In genomic region chr1:155934097-155934932, GRCh38 we compare ENCODE assay signal across 8 cellular contexts. TPM values are rescaled to one million over a fixed set of nuclear protein-coding genes. Genes with fewer than 3 reads are reported as not detected.
DNase-seq lines count a peak whose midpoint lies in the region; ATAC-seq, FAIRE-seq and TF ChIP-seq lines count a peak whose summit lies in the region.

Gene KHDC4, minus strand, starts transcription at chr1:155934413. Its CDS starts 40 bp downstream, at chr1:155934373.

- no peaks in the 10 kb centered on the region for H3K9me3 Mint-ChIP-seq in Calu3 (ENCODE audit: low read depth, unreplicated experiment)
- no peaks in the 10 kb centered on the region for H3K9me3 Mint-ChIP-seq in activated CD8-positive, alpha-beta memory T cell treated with anti-CD3 and anti-CD28 coated beads, Interleukin-2, amount 10 ng/mL, durations not matched to agents 7 days and 5 days (ENCODE audit: low read depth)

- BruUV-seq in Calu3 (replicated peaks; lab: Mats Ljungman, UMichigan) = no TSS peak

- peak within 1 kb of the TSS; percentile 100 for H3K9ac ChIP-seq in NT2/D1 (ENCODE audit: insufficient read length, low read depth)

- H3K36me3 Mint-ChIP-seq in Calu3 (ENCODE audit: insufficient read depth, unreplicated experiment) = no peaks in the 10 kb centered on the region
- peaks cover 28% of the 10 kb centered on the region for H3K36me3 Mint-ChIP-seq in activated CD8-positive, alpha-beta memory T cell treated with anti-CD3 and anti-CD28 coated beads, Interleukin-2, amount 10 ng/mL, durations not matched to agents 7 days and 5 days

- no peak for TF ChIP-seq CTCF in Calu3 (IDR thresholded peaks at IDR 0.05; ENCODE audit: unreplicated experiment)

- H3K9me3 ChIP-seq in NT2/D1 (ENCODE audit: insufficient read depth, low read length) (no peaks in the 10 kb centered on the region), mesodermal cell (ENCODE audit: control insufficient read depth, low read length) (no peaks in the 10 kb centered on the region)

- no peak within 1 kb of the TSS for H3K4me3 Mint-ChIP-seq in Calu3 (ENCODE audit: low read depth, unreplicated experiment)
- H3K4me3 Mint-ChIP-seq in activated CD8-positive, alpha-beta memory T cell treated with anti-CD3 and anti-CD28 coated beads, Interleukin-2, amount 10 ng/mL, durations not matched to agents 7 days and 5 days = no peak within 1 kb of the TSS

- H3K4me1 ChIP-seq in NT2/D1 (ENCODE audit: insufficient read depth, insufficient read length) (no peaks in the 10 kb centered on the region), mesodermal cell (ENCODE audit: control insufficient read depth, insufficient read depth, low read length, poor library complexity, severe bottlenecking) (peaks cover 19% of the 10 kb centered on the region)

- H3K4me1 Mint-ChIP-seq in Calu3 (ENCODE audit: low read depth, unreplicated experiment) = peaks cover 19% of the 10 kb centered on the region
- H3K4me1 Mint-ChIP-seq in activated CD8-positive, alpha-beta memory T cell treated with anti-CD3 and anti-CD28 coated beads, Interleukin-2, amount 10 ng/mL, durations not matched to agents 7 days and 5 days = peaks cover 45% of the 10 kb centered on the region

- peak within 1 kb of the TSS; percentile 99 for H3K4me3 ChIP-seq in NT2/D1 (ENCODE audit: insufficient read length, low read depth)
- H3K4me3 ChIP-seq in mesodermal cell (ENCODE audit: extremely low read depth, insufficient read depth, low read length, poor library complexity, severe bottlenecking) = peak within 1 kb of the TSS; percentile 98

- no peak within 1 kb of the TSS for H3K27ac Mint-ChIP-seq in Calu3 (ENCODE audit: unreplicated experiment)
- no peak within 1 kb of the TSS for H3K27ac Mint-ChIP-seq in activated CD8-positive, alpha-beta memory T cell treated with anti-CD3 and anti-CD28 coated beads, Interleukin-2, amount 10 ng/mL, durations not matched to agents 7 days and 5 days

- peak; percentile 83 for ATAC-seq in GM21381 (IDR thresholded peaks at IDR 0.05; ENCODE audit: unreplicated experiment)
- ATAC-seq in activated CD8-positive, alpha-beta memory T cell treated with anti-CD3 and anti-CD28 coated beads, Interleukin-2, amount 10 ng/mL, durations not matched to agents 7 days and 5 days = peak; percentile 96

- CTCF ChIA-PET in Calu3 (lab: Charles Lee) = interaction anchor here (0.6 to 0.9 kb wide), 5 partner anchors 12 to 44 kb away, joined by 3 to 4 read pairs (median 3); partner anchors contain the start of gene ARHGEF2
- CTCF ChIA-PET in activated CD8-positive, alpha-beta memory T cell treated with anti-CD3 and anti-CD28 coated beads, Interleukin-2, amount 10 ng/mL, durations not matched to agents 7 days and 5 days (lab: Charles Lee) = interaction anchor here (0.9 to 4.5 kb wide), 10 partner anchors 11 to 132 kb away, joined by 3 to 56 read pairs (median 15); partner anchors contain the start of gene ARHGEF2

- peak; percentile 98 for FAIRE-seq in endometrium (lab: Jason Lieb, UNC)

- no peaks in the 10 kb centered on the region for H3K27me3 ChIP-seq in NT2/D1 (ENCODE audit: insufficient read depth, insufficient read length)

- intact Hi-C loops in Calu3 (cut with micrococcal nuclease; ENCODE audit: unreplicated experiment) = no loop called here

- H3K36me3 ChIP-seq in NT2/D1 (ENCODE audit: insufficient read depth, insufficient read length, low read length) = peaks cover 44% of the 10 kb centered on the region
- H3K36me3 ChIP-seq in mesodermal cell (ENCODE audit: control insufficient read depth, insufficient read depth, low read length) = peaks cover 44% of the 10 kb centered on the region

- peak; percentile 96 for DNase-seq in Calu3
- DNase-seq in HUDEP-2 (lab: John Stamatoyannopoulos, UW; ENCODE audit: unreplicated experiment in 76 of 76) = peak in 75 of 76 experiments; percentile 47 to 97 (median 91)
- peak; percentile 99 for DNase-seq in NT2/D1 (ENCODE audit: low read depth, low spot score)
- peak; percentile 98 for DNase-seq in activated CD8-positive, alpha-beta memory T cell treated with anti-CD3 and anti-CD28 coated beads, Interleukin-2, amount 10 ng/mL, durations not matched to agents 7 days and 5 days
- peak; percentile 89 to 92 for DNase-seq in stimulated activated CD8-positive, alpha-beta memory T cell treated with anti-CD3 and anti-CD28 coated beads, Interleukin-15, amount 100 ng/mL, for 48 hours (ENCODE audit: low read depth in 2 of 2)

- peak within 1 kb of the TSS; percentile 87 for H3K27ac ChIP-seq in mesodermal cell (ENCODE audit: low read depth, low read length, severe bottlenecking)

- WGBS in mesodermal cell (ENCODE audit: insufficient coverage in 2 of 2), 2 experiments = 3 to 6% methylated on average over 34 to 48 of the region's 50 CpGs

- no peaks in the 10 kb centered on the region for H3K27me3 Mint-ChIP-seq in Calu3 (ENCODE audit: unreplicated experiment)
- no peaks in the 10 kb centered on the region for H3K27me3 Mint-ChIP-seq in activated CD8-positive, alpha-beta memory T cell treated with anti-CD3 and anti-CD28 coated beads, Interleukin-2, amount 10 ng/mL, durations not matched to agents 7 days and 5 days

RNA-seq across cellular contexts. Expression of gene KHDC4, which starts in this region (rescaled TPM):
- total RNA-seq in Calu3 (2022) = 99.3 and 107 TPM in 2 replicates
- 10 to 100 TPM; 80.2 to 99.4 TPM for total RNA-seq in activated CD8-positive, alpha-beta memory T cell treated with anti-CD3 and anti-CD28 coated beads, Interleukin-2, amount 10 ng/mL, durations not matched to agents 7 days and 5 days
- polyA plus RNA-seq in mesodermal cell (2013, experiment 1 of 2) = 37.3 TPM
- polyA plus RNA-seq in mesodermal cell (2013, experiment 2 of 2) = 39.6 TPM

Comparison
In these comparisons a context has a peak if more than half of its experiments do, and no peak if none do; other contexts are left out.
1. Peak in every context shown above with its lines: DNase-seq, ATAC-seq, H3K4me3 ChIP-seq and H3K27ac ChIP-seq.